ENCODE assay signal across 8 cellular contexts in genomic region chr2:134918518-134919359, GRCh38. TPM values are rescaled to one million over a fixed set of nuclear protein-coding genes. Genes with fewer than 3 reads are reported as not detected.
DNase-seq lines count a peak whose midpoint lies in the region; ATAC-seq and TF ChIP-seq lines count a peak whose summit lies in the region.

CCNT2 (plus strand) TSS chr2:134918822; CDS start chr2:134918855, 33 bp downstream.

- no peak for TF ChIP-seq CTCF in foreskin keratinocyte (conservative IDR thresholded peaks at IDR 0.05)
- peak; percentile 31 for TF ChIP-seq CTCF in neural progenitor cell (IDR thresholded peaks at IDR 0.05)

- peak within 1 kb of the TSS; percentile 87 for H3K4me2 ChIP-seq in neural progenitor cell

- H3K27me3 Mint-ChIP-seq in neural progenitor cell (ENCODE audit: insufficient read depth, low read depth), result peaks cover 8% of the 10 kb centered on the region

- H3K27me3 ChIP-seq in foreskin keratinocyte (no peaks in the 10 kb centered on the region), neural progenitor cell (no peaks in the 10 kb centered on the region)

- in situ Hi-C loops in SK-MEL-5 (cut with HindIII; ENCODE audit: low pct_unique_long_range_greater_than_20kb, low sequenced_read_pairs), result no loop called here

- POLR2A ChIA-PET in HEK293T (lab: Yijun Ruan, JAX), result interaction anchor here (1.1 kb wide), 1 partner anchor 19 kb away, joined by 3 read pairs; no protein-coding TSS in a partner anchor

- peaks cover 6% of the 10 kb centered on the region for H3K36me3 Mint-ChIP-seq in neural progenitor cell

- ATAC-seq in foreskin keratinocyte, result peak; percentile 90

- H2AFZ ChIP-seq in neural progenitor cell (replicated peaks), result peak within 1 kb of the TSS; percentile 84

- H3K9me3 Mint-ChIP-seq in neural progenitor cell, result peaks cover 9% of the 10 kb centered on the region

- H3K4me3 ChIP-seq in neural progenitor cell, result peak within 1 kb of the TSS; percentile 89

- CTCF ChIA-PET in HEK293T (lab: Yijun Ruan, JAX), result interaction anchor here (0.9 kb wide), 1 partner anchor 24 kb away, joined by 3 read pairs; no protein-coding TSS in a partner anchor

- peak within 1 kb of the TSS; percentile 85 for H3K27ac Mint-ChIP-seq in neural progenitor cell

- H4K20me1 ChIP-seq in neural progenitor cell (ENCODE audit: low read depth), result peaks cover 42% of the 10 kb centered on the region

- peaks cover 21% of the 10 kb centered on the region for H3K4me1 Mint-ChIP-seq in neural progenitor cell

- H3K79me2 ChIP-seq in neural progenitor cell (ENCODE audit: low read depth), result peaks cover 60% of the 10 kb centered on the region

- H3K9me3 ChIP-seq in neural progenitor cell (ENCODE audit: low read depth), result no peaks in the 10 kb centered on the region

- H3F3A ChIP-seq in neural progenitor cell (ENCODE audit: low read depth), result peaks cover 14% of the 10 kb centered on the region

- no peaks in the 10 kb centered on the region for H3K36me3 ChIP-seq in neural progenitor cell

- DNase-seq in GF-D8 (lab: John Stamatoyannopoulos, UW) (peak; percentile 94), HEK293T (ENCODE audit: extremely low spot score) (peak; percentile 97), MV-4-11 (lab: John Stamatoyannopoulos, UW) (peak; percentile 98), SK-MEL-5 (ENCODE audit: low read depth, low spot score) (peak; percentile 99), foreskin keratinocyte (peak; percentile 97 to 98), neural progenitor cell (ENCODE audit: low spot score) (peak; percentile 99), stromal cell of bone marrow (ENCODE audit: low read depth) (peak; percentile 99)
- peak; percentile 100 for DNase-seq in activated naive CD4-positive, alpha-beta T cell treated with Interleukin-2 at 50 U/mL for 16 hours

- H3K27ac ChIP-seq in foreskin keratinocyte (peak within 1 kb of the TSS; percentile 91), neural progenitor cell (peak within 1 kb of the TSS; percentile 98)

- H3K4me3 Mint-ChIP-seq in neural progenitor cell, result peak within 1 kb of the TSS; percentile 95

- H3K9ac ChIP-seq in neural progenitor cell, result peak within 1 kb of the TSS; percentile 99

- peaks cover 9% of the 10 kb centered on the region for H3K4me1 ChIP-seq in foreskin keratinocyte
- peaks cover 18% of the 10 kb centered on the region for H3K4me1 ChIP-seq in neural progenitor cell

TF ChIP-seq in HEK293T, 16 proteins besides CTCF, POLR2A, EP300 and RAD21:
- no peak for TF ChIP-seq PKNOX1 (IDR thresholded peaks at IDR 0.05)
- peak; percentile 72; the same call in 1 of the 2 replicates for TF ChIP-seq NFRKB (IDR thresholded peaks at IDR 0.05)

RNA-seq across cellular contexts. Expression of gene CCNT2, which starts in this region (rescaled TPM):
- 25.8 and 26.2 TPM in 2 replicates for total RNA-seq in SK-MEL-5 (2014; rRNA removed; shearing (Covaris generic))
- polyA plus RNA-seq in SK-MEL-5 (2015; cell fraction: cytosol; rRNA removed), result 6.2 and 10.8 TPM in 2 replicates
- polyA plus RNA-seq in SK-MEL-5 (2015; cell fraction: nucleus; rRNA removed), result 82.6 and 96.1 TPM in 2 replicates
- total RNA-seq in foreskin keratinocyte (17.1 and 18.3 TPM in 2 replicates), neural progenitor cell (ENCODE audit: low replicate concordance) (62.3 and 108 TPM in 2 replicates)
- polyA plus RNA-seq in foreskin keratinocyte, result 3.1 and 3.5 TPM in 2 replicates

Comparison
In these comparisons a context has a peak if more than half of its experiments do, and no peak if none do; other contexts are left out.
1. Peak in every context shown above with its lines: DNase-seq, ATAC-seq, H3K4me3 ChIP-seq and H3K27ac ChIP-seq.